In the genomic region with DNA sequence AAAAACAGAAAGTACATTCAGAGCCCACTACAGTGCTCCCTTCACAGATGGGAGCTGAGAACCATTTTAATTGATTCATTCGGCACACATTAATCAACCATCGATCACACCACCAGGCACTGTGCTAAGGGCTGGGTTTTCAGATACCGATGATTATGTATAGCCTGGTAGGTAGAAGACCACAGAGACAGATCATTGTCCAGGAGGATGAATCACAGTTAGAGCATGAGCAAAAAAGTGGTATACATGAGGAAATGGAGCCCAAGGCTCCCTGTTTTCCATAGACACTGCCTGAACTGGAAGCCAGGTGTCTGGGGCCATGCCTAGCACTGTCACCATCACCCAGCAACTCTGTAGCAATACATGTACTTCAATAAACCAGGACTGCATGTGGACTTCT, we compare ENCODE assay signal across 22 cellular contexts.
"Had no signal": no experiment of that assay in that cellular context is flagged by ENCODE, and none has a peak within 500 bp of the region (broad histone marks: within the 10 kb centered on the region; RNA-seq: fewer than 3 reads in every experiment).

No MANE protein-coding gene starts in this region.

- H3K27ac ChIP-seq: ascending aorta, coronary artery, gastroesophageal sphincter, heart right ventricle, sigmoid colon, thoracic aorta, upper lobe of right lung had no signal

- H3K4me3 ChIP-seq: ascending aorta, coronary artery, gastroesophageal sphincter, heart right ventricle, sigmoid colon, thoracic aorta, upper lobe of right lung had no signal

- ATAC-seq: activated CD8-positive, alpha-beta T cell treated with anti-CD3 and anti-CD28 coated beads, Interleukin-2, amount 10 ng/mL, durations not matched to agents 7 days and 5 days; gastroesophageal sphincter; heart right ventricle; left ventricle myocardium superior; natural killer cell treated with Interleukin-12 subunit alpha and Interleukin-12 subunit beta and Interleukin-15 and Interleukin-18, amount 100 ng/mL, for 72 hours; stimulated activated memory B cell treated with anti-CD40 and anti-IgM and Interleukin-4, amounts not matched to agents 10 μg/mL and 1 μg/mL and 100 μg/mL, for 72 hours; T-helper 17 cell; upper lobe of right lung had no signal

- H3K4me1 ChIP-seq: ascending aorta, gastroesophageal sphincter, heart right ventricle, sigmoid colon, upper lobe of right lung had no signal

- FAIRE-seq: TTC549 had no signal

- H3K27me3 ChIP-seq: ascending aorta, sigmoid colon, upper lobe of right lung had no signal

- DNase-seq: activated CD4-positive, alpha-beta T cell treated with anti-CD3 and anti-CD28 coated beads, Interleukin-2, amount 10 ng/mL, durations not matched to agents 24 days and 14 days; activated CD4-positive, CD25-positive, alpha-beta regulatory T cell; activated CD8-positive, alpha-beta memory T cell treated with anti-CD3 and anti-CD28 coated beads, Interleukin-2, amount 50 U/mL, for 4 hours; activated CD8-positive, alpha-beta T cell treated with anti-CD3 and anti-CD28 coated beads, Interleukin-2, amount 10 ng/mL, durations not matched to agents 7 days and 5 days; activated effector memory CD4-positive, alpha-beta T cell treated with anti-CD3 and anti-CD28 coated beads, Interleukin-2, amount 50 U/mL, for 16 hours; activated naive CD4-positive, alpha-beta T cell treated with anti-CD3 and anti-CD28 coated beads, Interleukin-2, amount 50 U/mL, for 16 hours; activated T-cell treated with anti-CD3 and anti-CD28 coated beads, Interleukin-2, amount 50 U/mL, for 48 hours; erythroblast; heart right ventricle; kidney glomerular epithelial cell; left ventricle myocardium superior; sigmoid colon; stimulated activated CD4-positive, alpha-beta T cell treated with anti-CD3 and anti-CD28 coated beads, Interleukin-4, amount 100 ng/mL, for 24 hours; T-helper 17 cell; upper lobe of right lung had no signal

- H3K9me3 ChIP-seq: ascending aorta, gastroesophageal sphincter, heart right ventricle, sigmoid colon, thoracic aorta, upper lobe of right lung had no signal

- H3K36me3 ChIP-seq: ascending aorta, gastroesophageal sphincter, heart right ventricle, sigmoid colon, thoracic aorta, upper lobe of right lung had no signal
